8 cellular contexts compared by ENCODE assay signal in genomic region chr4:83252782-83253405, GRCh38. TPM values are rescaled to one million over a fixed set of nuclear protein-coding genes. Genes with fewer than 3 reads are reported as not detected.
DNase-seq lines count a peak whose midpoint lies in the region; ATAC-seq, FAIRE-seq and TF ChIP-seq lines count a peak whose summit lies in the region.

No MANE protein-coding gene starts in this region.

- no peaks in the 10 kb centered on the region for H3K79me2 ChIP-seq in DND-41 (ENCODE audit: insufficient read depth, low read length)

- peak overlapping the region; percentile 29 for H2AFZ ChIP-seq in DND-41 (ENCODE audit: low read depth, low read length)

- POLR2A ChIA-PET in HEK293 (lab: Yijun Ruan, JAX), result no interaction called here

- H3K27me3 ChIP-seq in DND-41 (ENCODE audit: insufficient read depth, low read length, poor library complexity), result no peaks in the 10 kb centered on the region

- H3K4me1 ChIP-seq in DND-41 (ENCODE audit: insufficient read depth, low read length) (no peaks in the 10 kb centered on the region), HEK293 (ENCODE audit: control insufficient read depth, insufficient read depth, low read length) (no peaks in the 10 kb centered on the region), kidney (ENCODE audit: control insufficient read depth in 1 of 2, insufficient read depth in 1 of 2, low read depth in 1 of 2, low read length in 2 of 2) (no peaks in the 10 kb centered on the region)

- H3K9me3 ChIP-seq in DND-41 (ENCODE audit: insufficient read depth, low read length, severe bottlenecking) (no peaks in the 10 kb centered on the region), HEK293 (ENCODE audit: control insufficient read depth, insufficient read depth, low read depth, low read length) (no peaks in the 10 kb centered on the region), kidney (ENCODE audit: control insufficient read depth in 1 of 2, low read length in 2 of 2) (no peaks in the 10 kb centered on the region)

- ATAC-seq in DND-41 (ENCODE audit: insufficient read depth, low read depth), result peak; percentile 89
- no peak for ATAC-seq in GM18520 (IDR thresholded peaks at IDR 0.05; ENCODE audit: unreplicated experiment)

- H3K4me3 ChIP-seq in DND-41 (ENCODE audit: low read depth in 1 of 2, low read length in 2 of 2) (no peak overlapping the region), HEK293 (ENCODE audit: low read depth, low read length) (no peak overlapping the region), kidney (ENCODE audit: low read length in 2 of 2) (no peak overlapping the region)

- CTCF ChIA-PET in HEK293 (lab: Yijun Ruan, JAX), result interaction anchor here (0.6 to 1.5 kb wide), 9 partner anchors 17 to 320 kb away, joined by 3 to 6 read pairs (median 4); partner anchors contain the start of gene COPS4

- DNase-seq in DND-41 (peak; percentile 75), NCI-H2029 (lab: John Stamatoyannopoulos, UW) (peak; percentile 64), T-helper 9 cell (peak; percentile 57), astrocyte of the hippocampus (ENCODE audit: low read depth, low spot score) (peak; percentile 66), kidney (no peak)
- peak; percentile 40 to 67 (median 41) for DNase-seq in stimulated activated CD4-positive, alpha-beta T cell treated with anti-CD3 and anti-CD28 coated beads, TNF-alpha, amount 100 ng/mL, for 48 hours (ENCODE audit: low read depth in 3 of 3)

- H3K36me3 ChIP-seq in DND-41 (ENCODE audit: insufficient read depth, low read length) (0 out of 2 replicates have a peak, but pooled peaks cover 4% of the 10 kb centered on the region), HEK293 (ENCODE audit: control insufficient read depth in 2 of 2, insufficient read depth in 1 of 2, low read length in 2 of 2) (no peaks in the 10 kb centered on the region), kidney (ENCODE audit: control insufficient read depth in 1 of 2, insufficient read depth in 2 of 2, low read length in 2 of 2) (no peaks in the 10 kb centered on the region)

- no peaks in the 10 kb centered on the region for H4K20me1 ChIP-seq in DND-41 (ENCODE audit: insufficient read depth, low read length)

- H3K9ac ChIP-seq in DND-41 (ENCODE audit: low read depth, low read length) (no peak overlapping the region), kidney (ENCODE audit: low read length in 2 of 2) (no peak overlapping the region)

- H3K4me2 ChIP-seq in DND-41 (ENCODE audit: insufficient read depth, low read length), result no peak overlapping the region

- no peak for FAIRE-seq in kidney (lab: Jason Lieb, UNC)

- peak; percentile 80 for TF ChIP-seq CTCF in DND-41 (IDR thresholded peaks at IDR 0.05; ENCODE audit: borderline replicate concordance, extremely low read depth, low read length, poor library complexity, severe bottlenecking)
- peak; percentile 48; the same call in 1 of the 2 replicates for TF ChIP-seq CTCF in HEK293 (tag by site-specific recombination; IDR thresholded peaks at IDR 0.05)
- TF ChIP-seq CTCF in kidney (IDR thresholded peaks at IDR 0.05; ENCODE audit: borderline replicate concordance, extremely low read depth, insufficient read depth), result peak; percentile 36

- intact Hi-C loops in kidney (cut with DNase I), result no loop called here

- H3K27ac ChIP-seq in DND-41 (ENCODE audit: low read length) (no peak overlapping the region), HEK293 (ENCODE audit: extremely low read depth, low read depth, low read length) (no peak overlapping the region), kidney (ENCODE audit: low read depth in 2 of 2, low read length in 2 of 2) (no peak overlapping the region)

TF ChIP-seq in HEK293, 187 proteins besides CTCF, POLR2A, EP300 and RAD21:
- TF ChIP-seq ZNF2 (tag by site-specific recombination; IDR thresholded peaks at IDR 0.05) (no peak), ZNF654 (tag by site-specific recombination; IDR thresholded peaks at IDR 0.05; ENCODE audit: low read depth) (peak; percentile 54), ZBTB17 (tag by site-specific recombination; IDR thresholded peaks at IDR 0.05) (peak; percentile 35; the same call in 1 of the 2 replicates), ZNF354C (tag by site-specific recombination; IDR thresholded peaks at IDR 0.05; ENCODE audit: borderline replicate concordance, low read depth) (no peak), ZNF660 (tag by site-specific recombination; IDR thresholded peaks at IDR 0.05) (0 out of 2 replicates have a peak, but pooled peaks have one; percentile 19), ZNF664 (tag by site-specific recombination; IDR thresholded peaks at IDR 0.05) (no peak)

RNA-seq across cellular contexts. Expression of gene COQ2, which starts 31.7 kb away (rescaled TPM):
- total RNA-seq in kidney, result 8.1 TPM
- 11.6 TPM for polyA plus RNA-seq in kidney (ENCODE audit: insufficient read depth, low read depth, low replicate concordance)
